In the genomic region with DNA sequence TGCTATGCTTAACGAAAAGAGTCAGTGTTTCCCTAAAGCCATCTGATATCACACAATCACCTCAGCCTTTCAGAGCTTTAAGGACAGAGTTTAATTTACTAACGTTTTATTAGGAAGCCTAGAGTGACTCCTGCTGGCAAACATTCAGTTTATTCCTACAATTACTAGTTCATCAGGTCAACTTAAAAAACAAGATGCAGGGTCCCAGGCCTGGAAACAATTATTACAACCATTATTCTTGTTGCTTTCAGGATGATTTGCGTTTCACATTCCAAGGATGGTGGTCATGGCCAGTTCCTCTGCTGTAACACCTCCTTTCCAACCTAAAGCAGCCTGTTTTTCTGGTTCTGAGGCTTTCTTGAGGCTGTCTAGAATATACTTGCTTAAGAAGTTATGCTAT, we compare ENCODE assay signal across 8 cellular contexts. TPM values are rescaled to one million over a fixed set of nuclear protein-coding genes. Genes with fewer than 3 reads are reported as not detected.
DNase-seq lines count a peak whose midpoint lies in the region; ATAC-seq lines count a peak whose summit lies in the region.

No MANE protein-coding gene starts in this region.

- no peaks in the 10 kb centered on the region for H3K79me1 ChIP-seq in mesendoderm (ENCODE audit: low read length)

- H2BK5ac ChIP-seq in mesendoderm (ENCODE audit: low read length) = no peak overlapping the region

- H2AK5ac ChIP-seq in mesendoderm (ENCODE audit: low read length) = no peak overlapping the region

- H3K9ac ChIP-seq in mesendoderm (ENCODE audit: low read length) = no peak overlapping the region

- no peak overlapping the region for H3K4me2 ChIP-seq in mesendoderm (ENCODE audit: low read length)

- no peaks in the 10 kb centered on the region for H3K27me3 ChIP-seq in mesendoderm (ENCODE audit: insufficient read depth, low read length, poor library complexity)

- no peak overlapping the region for H3K4ac ChIP-seq in mesendoderm (ENCODE audit: low read depth, low read length)

- no peak overlapping the region for H2BK120ac ChIP-seq in mesendoderm (ENCODE audit: low read depth, low read length)

- no peak overlapping the region for H3K4me3 ChIP-seq in mesendoderm (ENCODE audit: low read length)

- WGBS in mesendoderm (ENCODE audit: extremely low coverage, insufficient coverage, low lambda C conversion rate) = no CpG with 5 or more reads among the region's 3 CpGs

- H3K27ac ChIP-seq in caudate nucleus (ENCODE audit: low read depth, low read length) (peak overlapping the region; percentile 70), mesendoderm (ENCODE audit: low read depth, low read length) (no peak overlapping the region)

- no peak overlapping the region for H3K23ac ChIP-seq in mesendoderm (ENCODE audit: low read length)

- no peak overlapping the region for H3K56ac ChIP-seq in mesendoderm (ENCODE audit: low read length)

- H4K8ac ChIP-seq in mesendoderm (ENCODE audit: low read depth, low read length) = no peak overlapping the region

- H3K36me3 ChIP-seq in mesendoderm (ENCODE audit: control insufficient read depth, insufficient read depth, low read length) = peaks cover 2% of the 10 kb centered on the region

- no peak overlapping the region for H3K18ac ChIP-seq in mesendoderm (ENCODE audit: low read length)

- no peak overlapping the region for H4K5ac ChIP-seq in mesendoderm (ENCODE audit: low read length)

- H3K4me1 ChIP-seq in mesendoderm (ENCODE audit: control insufficient read depth, low read depth, low read length) = peaks cover 7% of the 10 kb centered on the region

- H3K79me2 ChIP-seq in mesendoderm (ENCODE audit: control insufficient read depth, insufficient read depth, low read length) = no peaks in the 10 kb centered on the region

- H2BK15ac ChIP-seq in mesendoderm (replicated peaks; ENCODE audit: low read depth) = no peak overlapping the region

- no peak for ATAC-seq in GM19463 (IDR thresholded peaks at IDR 0.05; ENCODE audit: unreplicated experiment)
- no peak for ATAC-seq in HG02981 (IDR thresholded peaks at IDR 0.05; ENCODE audit: unreplicated experiment)

- DNase-seq in SHP77 (lab: John Stamatoyannopoulos, UW) = peak; percentile 2 to 11
- no peak for DNase-seq in SHP77 treated with DMSO at 0.1 percent for 48 hours (lab: John Stamatoyannopoulos, UW)
- peak; percentile 9 for DNase-seq in NCI-H2227 treated with DMSO at 0.1 percent for 48 hours (lab: John Stamatoyannopoulos, UW)
- DNase-seq in caudate nucleus (lab: John Stamatoyannopoulos, UW) = no peak
- DNase-seq in mesendoderm = peak; percentile 71
- DNase-seq in activated effector memory CD4-positive, alpha-beta T cell treated with anti-CD3 and anti-CD28 coated beads, Interleukin-2, amount 50 U/mL, for 16 hours = no peak

RNA-seq across cellular contexts. Expression of gene FAM53B, which starts 1.5 kb away (rescaled TPM):
- polyA plus RNA-seq in mesendoderm (2013, experiment 1 of 2) = 9.4 TPM
- polyA plus RNA-seq in mesendoderm (2013, experiment 2 of 2) = 9.3 TPM

RNA-seq across cellular contexts. Expression of gene EEF1AKMT2, which starts 46.0 kb away (rescaled TPM):
- 16.3 TPM for polyA plus RNA-seq in mesendoderm (2013, experiment 1 of 2)
- 15.8 TPM for polyA plus RNA-seq in mesendoderm (2013, experiment 2 of 2)

RNA-seq across cellular contexts. Expression of gene ABRAXAS2, which starts 55.9 kb away (rescaled TPM):
- polyA plus RNA-seq in mesendoderm (2013, experiment 1 of 2) = 14.4 TPM
- 13.8 TPM for polyA plus RNA-seq in mesendoderm (2013, experiment 2 of 2)

Comparison
In these comparisons a context has a peak if more than half of its experiments do, and no peak if none do; other contexts are left out.
1. DNase-seq: peak in SHP77 (2 of 2), NCI-H2227 treated with DMSO at 0.1 percent for 48 hours (single experiment) and mesendoderm (single experiment); none in SHP77 treated with DMSO at 0.1 percent for 48 hours (single experiment), caudate nucleus (0 of 61) and activated effector memory CD4-positive, alpha-beta T cell treated with anti-CD3 and anti-CD28 coated beads, Interleukin-2, amount 50 U/mL, for 16 hours (single experiment).